In genomic region chr10:14601872-14602725, GRCh38 we compare ENCODE assay signal across 8 cellular contexts.
DNase-seq lines count a peak whose midpoint lies in the region; ATAC-seq and TF ChIP-seq lines count a peak whose summit lies in the region.

No MANE protein-coding gene starts in this region.

- no peaks in the 10 kb centered on the region for H3K36me3 ChIP-seq in RWPE2 (ENCODE audit: low read depth)
- H3K36me3 ChIP-seq in ascending aorta, result no peaks in the 10 kb centered on the region
- H3K36me3 ChIP-seq in liver (ENCODE audit: control insufficient read depth in 4 of 4, insufficient read depth in 3 of 4, low read depth in 1 of 4, low read length in 3 of 4), result peaks cover 0 to 5% (median 1%) of the 10 kb centered on the region in 4 donors
- H3K36me3 ChIP-seq in upper lobe of left lung, result peaks cover 0 to 14% (median 2%) of the 10 kb centered on the region in 4 donors

- ATAC-seq in GM18511 (IDR thresholded peaks at IDR 0.05; ENCODE audit: unreplicated experiment), result peak; percentile 64
- ATAC-seq in HG02885 (IDR thresholded peaks at IDR 0.05; ENCODE audit: poor library complexity, unreplicated experiment), result peak; percentile 52
- 0 out of 3 replicates have a peak, but pooled peaks have one; percentile 31 for ATAC-seq in RWPE2 (ENCODE audit: low read depth)
- ATAC-seq in upper lobe of left lung (ENCODE audit: low FRiP score in 2 of 2), result peak; percentile 25 to 72

- peak overlapping the region in 1 of 2 donors; percentile 45 for H3K9ac ChIP-seq in liver (ENCODE audit: low read depth in 1 of 2, low read length in 2 of 2)

- no peak for TF ChIP-seq EP300 in upper lobe of left lung (IDR thresholded peaks at IDR 0.05)

- TF ChIP-seq RAD21 in liver (IDR thresholded peaks at IDR 0.05), result peak in 1 of 2 donors; percentile 22

- H3K4me3 ChIP-seq in RWPE2 (ENCODE audit: severe bottlenecking) (no peak overlapping the region), ascending aorta (peak overlapping the region; percentile 78 to 90), liver (ENCODE audit: low read depth in 1 of 3, low read length in 3 of 3) (peak overlapping the region in 1 of 3 donors; percentile 25), upper lobe of left lung (peak overlapping the region in 2 of 4 donors; percentile 62 to 68)

- H3K9me3 ChIP-seq in RWPE2 (ENCODE audit: severe bottlenecking), result no peaks in the 10 kb centered on the region
- H3K9me3 ChIP-seq in ascending aorta, result no peaks in the 10 kb centered on the region
- no peaks in the 10 kb centered on the region for H3K9me3 ChIP-seq in liver (ENCODE audit: control insufficient read depth in 4 of 4, low read length in 3 of 4)
- H3K9me3 ChIP-seq in upper lobe of left lung, result no peaks in the 10 kb centered on the region

- DNase-seq in RWPE2 (ENCODE audit: low spot score), result no peak
- no peak for DNase-seq in ascending aorta (ENCODE audit: low spot score in 2 of 2)
- peak in 1 of 2 donors; percentile 86 for DNase-seq in upper lobe of left lung
- no peak for DNase-seq in NCI-H526 treated with DMSO at 0.1 percent for 48 hours (lab: John Stamatoyannopoulos, UW)
- DNase-seq in ureter (ENCODE audit: low spot score), result no peak

- TF ChIP-seq CTCF in RWPE2 (IDR thresholded peaks at IDR 0.05; ENCODE audit: poor library complexity, severe bottlenecking) (no peak), ascending aorta (IDR thresholded peaks at IDR 0.05) (no peak), liver (IDR thresholded peaks at IDR 0.05; ENCODE audit: low read depth, low read length, missing input control) (no peak), upper lobe of left lung (IDR thresholded peaks at IDR 0.05) (no peak)

- H3K4me1 ChIP-seq in RWPE2 (ENCODE audit: insufficient read depth, poor library complexity, severe bottlenecking) (peaks cover 24% of the 10 kb centered on the region), ascending aorta (peaks cover 0 to 12% of the 10 kb centered on the region in 2 donors), liver (ENCODE audit: control insufficient read depth in 4 of 4, insufficient read depth in 4 of 4, low read length in 3 of 4) (peaks cover 5 to 49% (median 28%) of the 10 kb centered on the region in 4 donors), upper lobe of left lung (peaks cover 29 to 37% (median 32%) of the 10 kb centered on the region in 4 donors)

- H3K27me3 ChIP-seq in RWPE2 (ENCODE audit: insufficient read depth, poor library complexity, severe bottlenecking) (no peaks in the 10 kb centered on the region), ascending aorta (no peaks in the 10 kb centered on the region), liver (ENCODE audit: control insufficient read depth in 4 of 4, insufficient read depth in 4 of 4, low read length in 3 of 4) (no peaks in the 10 kb centered on the region), upper lobe of left lung (no peaks in the 10 kb centered on the region)

- TF ChIP-seq POLR2A in upper lobe of left lung (IDR thresholded peaks at IDR 0.05), result peak in 1 of 4 donors; percentile 16

- intact Hi-C loops in ascending aorta (cut with DNase I), result loop anchor here (5.0 to 10.0 kb wide), 4 partner anchors 65 to 353 kb away; partner anchors contain the start of genes DCLRE1C and MEIG1

- no peak overlapping the region for H3K27ac ChIP-seq in RWPE2 (ENCODE audit: poor library complexity, severe bottlenecking)
- no peak overlapping the region for H3K27ac ChIP-seq in ascending aorta
- peak overlapping the region; percentile 7 to 68 for H3K27ac ChIP-seq in liver (ENCODE audit: low read depth in 1 of 2, low read length in 2 of 2)
- peak overlapping the region in 3 of 4 donors; percentile 23 to 87 (median 38) for H3K27ac ChIP-seq in upper lobe of left lung

- WGBS in liver, result 40% methylated on average over 16 of the region's 16 CpGs
- 26 to 41% methylated on average over 16 of the region's 16 CpGs for WGBS in upper lobe of left lung, 2 donors

TF ChIP-seq in liver, 16 proteins besides CTCF, POLR2A, EP300 and RAD21:
- TF ChIP-seq RXRA (IDR thresholded peaks at IDR 0.05) (no peak), HNF4A (conservative IDR thresholded peaks at IDR 0.05) (no peak), YY1 (IDR thresholded peaks at IDR 0.05) (no peak), NR2F2 (IDR thresholded peaks at IDR 0.05) (no peak), FOXA2 (IDR thresholded peaks at IDR 0.05) (no peak), EGR1 (IDR thresholded peaks at IDR 0.05; ENCODE audit: low read depth in 2 of 2) (no peak), FOXA1 (IDR thresholded peaks at IDR 0.05) (no peak), SP1 (IDR thresholded peaks at IDR 0.05) (no peak), JUND (IDR thresholded peaks at IDR 0.05) (peak; percentile 76 to 78), HNF4G (IDR thresholded peaks at IDR 0.05) (no peak), GABPA (IDR thresholded peaks at IDR 0.05 in 1 of 2, conservative IDR thresholded peaks at IDR 0.05 in 1 of 2) (no peak)
- TF ChIP-seq, protein P1, sequence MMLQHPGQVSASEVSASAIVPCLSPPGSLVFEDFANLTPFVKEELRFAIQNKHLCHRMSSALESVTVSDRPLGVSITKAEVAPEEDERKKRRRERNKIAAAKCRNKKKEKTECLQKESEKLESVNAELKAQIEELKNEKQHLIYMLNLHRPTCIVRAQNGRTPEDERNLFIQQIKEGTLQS (IDR thresholded peaks at IDR 0.05), result peak; percentile 74

Comparison
In these comparisons a context has a peak if more than half of its experiments do, and no peak if none do; other contexts are left out.
1. H3K27ac ChIP-seq: peak in liver (2 of 2) and upper lobe of left lung (3 of 4); none in RWPE2 (single experiment) and ascending aorta (0 of 2).
2. Peak in every context shown above with its lines, with median percentiles within 50 percentile points of each other: ATAC-seq.